ENCODE assay signal across 8 cellular contexts in genomic region chr7:32905175-32905662, GRCh38. TPM values are rescaled to one million over a fixed set of nuclear protein-coding genes. Genes with fewer than 3 reads are reported as not detected.
A peak's percentile ranks its signal among the peaks of the same experiment; 100 is the strongest.
DNase-seq lines count a peak whose midpoint lies in the region; ATAC-seq and TF ChIP-seq lines count a peak whose summit lies in the region.

No MANE protein-coding gene starts in this region.

- peak overlapping the region; percentile 48 to 74 (median 54) for H3K4me3 Mint-ChIP-seq in naive B cell
- H3K4me3 Mint-ChIP-seq in stimulated activated effector memory CD8-positive, alpha-beta T cell treated with anti-CD3 and anti-CD28 coated beads, Interleukin-12 subunit alpha, Interleukin-12 subunit beta, amount 100 ng/mL, for 72 hours, result peak overlapping the region; percentile 67

- peak; percentile 82 for DNase-seq in SIG-M5 treated with dmso at 0.1 percent for 504 hours (lab: John Stamatoyannopoulos, UW; ENCODE audit: unreplicated experiment)
- no peak for DNase-seq in SIG-M5 (lab: John Stamatoyannopoulos, UW)
- peak; percentile 4 for DNase-seq in NCI-H524 treated with DMSO at 0.1 percent for 48 hours (lab: John Stamatoyannopoulos, UW)
- DNase-seq in activated CD8-positive, alpha-beta memory T cell treated with anti-CD3 and anti-CD28 coated beads, Interleukin-2, amount 50 U/mL, for 24 hours (ENCODE audit: extremely low read depth), result peak; percentile 31
- peak; percentile 37 for DNase-seq in epithelial cell of esophagus (ENCODE audit: low read depth)
- DNase-seq in naive B cell, result peak; percentile 38
- DNase-seq in stimulated activated effector memory CD8-positive, alpha-beta T cell treated with anti-CD3 and anti-CD28 coated beads, Interleukin-12 subunit alpha, Interleukin-12 subunit beta, amount 100 ng/mL, for 72 hours (ENCODE audit: low spot score in 2 of 2), result peak; percentile 51 to 86
- DNase-seq in OCI-LY7 (ENCODE audit: low spot score), result no peak

- intact Hi-C loops in OCI-LY7 (cut with micrococcal nuclease; ENCODE audit: unreplicated experiment), result no loop called here

- TF ChIP-seq CTCF in epithelial cell of esophagus (IDR thresholded peaks at IDR 0.05; ENCODE audit: insufficient read depth, low read depth, low read length, missing control alignments), result no peak
- TF ChIP-seq CTCF in OCI-LY7 (conservative IDR thresholded peaks at IDR 0.05; ENCODE audit: low read length), result no peak

- H3K4me1 ChIP-seq in OCI-LY7 (ENCODE audit: insufficient read depth, low read length, poor library complexity, severe bottlenecking), result no peaks in the 10 kb centered on the region

- H3K9me3 Mint-ChIP-seq in naive B cell, result no peaks in the 10 kb centered on the region
- H3K9me3 Mint-ChIP-seq in stimulated activated effector memory CD8-positive, alpha-beta T cell treated with anti-CD3 and anti-CD28 coated beads, Interleukin-12 subunit alpha, Interleukin-12 subunit beta, amount 100 ng/mL, for 72 hours, result no peaks in the 10 kb centered on the region

- no TSS peak for BruUV-seq in OCI-LY7 (replicated peaks; lab: Mats Ljungman, UMichigan)

- CTCF ChIA-PET in OCI-LY7 (lab: Charles Lee; ENCODE audit: unreplicated experiment), result no interaction called here

- H3K27ac ChIP-seq in OCI-LY7 (ENCODE audit: low read depth, low read length, poor library complexity, severe bottlenecking), result no peak overlapping the region

- H3K27me3 Mint-ChIP-seq in naive B cell, result peaks cover 0 to 7% (median 4%) of the 10 kb centered on the region in 3 donors

- POLR2A ChIA-PET in OCI-LY7 (lab: Charles Lee), result no interaction called here

- no peaks in the 10 kb centered on the region for H3K36me3 Mint-ChIP-seq in naive B cell
- H3K36me3 Mint-ChIP-seq in stimulated activated effector memory CD8-positive, alpha-beta T cell treated with anti-CD3 and anti-CD28 coated beads, Interleukin-12 subunit alpha, Interleukin-12 subunit beta, amount 100 ng/mL, for 72 hours, result peaks cover 10% of the 10 kb centered on the region

- no peaks in the 10 kb centered on the region for H3K79me2 ChIP-seq in OCI-LY7 (ENCODE audit: insufficient read depth, low read depth, low read length)

- no peak overlapping the region for H2AFZ ChIP-seq in OCI-LY7 (ENCODE audit: low read length)

- ATAC-seq in naive B cell (ENCODE audit: low read depth in 2 of 2), result peak; percentile 78 to 79
- peak; percentile 94 for ATAC-seq in stimulated activated effector memory CD8-positive, alpha-beta T cell treated with anti-CD3 and anti-CD28 coated beads, Interleukin-12 subunit alpha, Interleukin-12 subunit beta, amount 100 ng/mL, for 72 hours

- H3K4me3 ChIP-seq in epithelial cell of esophagus (ENCODE audit: low read length), result peak overlapping the region; percentile 46
- no peak overlapping the region for H3K4me3 ChIP-seq in OCI-LY7 (ENCODE audit: low read depth, low read length, poor library complexity, severe bottlenecking)

- H3K36me3 ChIP-seq in OCI-LY7 (ENCODE audit: insufficient read depth, low read length), result no peaks in the 10 kb centered on the region

- H3K9me3 ChIP-seq in OCI-LY7 (ENCODE audit: low read length), result no peaks in the 10 kb centered on the region

- H3K4me1 Mint-ChIP-seq in naive B cell, result peaks cover 0 to 7% (median 0%) of the 10 kb centered on the region in 3 donors
- H3K4me1 Mint-ChIP-seq in stimulated activated effector memory CD8-positive, alpha-beta T cell treated with anti-CD3 and anti-CD28 coated beads, Interleukin-12 subunit alpha, Interleukin-12 subunit beta, amount 100 ng/mL, for 72 hours, result no peaks in the 10 kb centered on the region

- no peaks in the 10 kb centered on the region for H3K9me2 ChIP-seq in OCI-LY7 (ENCODE audit: insufficient read depth, low read length)

- H4K20me1 ChIP-seq in OCI-LY7 (ENCODE audit: insufficient read depth, low read length), result no peaks in the 10 kb centered on the region

- no peak overlapping the region for H3K4me2 ChIP-seq in OCI-LY7 (ENCODE audit: low read length)

- peak overlapping the region in 4 of 6 donors; percentile 18 to 78 (median 47) for H3K27ac Mint-ChIP-seq in naive B cell
- peak overlapping the region; percentile 94 for H3K27ac Mint-ChIP-seq in stimulated activated effector memory CD8-positive, alpha-beta T cell treated with anti-CD3 and anti-CD28 coated beads, Interleukin-12 subunit alpha, Interleukin-12 subunit beta, amount 100 ng/mL, for 72 hours

RNA-seq across cellular contexts. Expression of gene KBTBD2, which starts 13.7 kb away (rescaled TPM):
- 100 to 1,000 TPM in 1 of 6 donors, 10 to 100 TPM in 5; 29.8 to 112 (median 53.0) TPM for polyA plus RNA-seq in naive B cell (ENCODE audit: low read depth in 6 of 6)
- total RNA-seq in OCI-LY7 (2014; rRNA removed; shearing (Covaris generic)), result 35.0 and 35.9 TPM in 2 replicates
- total RNA-seq in OCI-LY7 (2022), result 34.5 and 40.8 TPM in 2 replicates

RNA-seq across cellular contexts. Expression of gene FKBP9, which starts 52.0 kb away (rescaled TPM):
- under 1 TPM in 5 of 6 donors, not detected in 1; 0.44 to 1.00 (median 0.71) TPM for polyA plus RNA-seq in naive B cell (ENCODE audit: low read depth in 6 of 6)
- 0.73 TPM in 1 of 2 replicates, not detected in the other for total RNA-seq in OCI-LY7 (2014; rRNA removed; shearing (Covaris generic))
- total RNA-seq in OCI-LY7 (2022), result 1.1 TPM in 1 of 2 replicates, not detected in the other

Comparison
In these comparisons a context has a peak if more than half of its experiments do, and no peak if none do; other contexts are left out.
1. DNase-seq: peak in SIG-M5 treated with dmso at 0.1 percent for 504 hours (single experiment), NCI-H524 treated with DMSO at 0.1 percent for 48 hours (single experiment), activated CD8-positive, alpha-beta memory T cell treated with anti-CD3 and anti-CD28 coated beads, Interleukin-2, amount 50 U/mL, for 24 hours (single experiment), epithelial cell of esophagus (single experiment), naive B cell (single experiment) and stimulated activated effector memory CD8-positive, alpha-beta T cell treated with anti-CD3 and anti-CD28 coated beads, Interleukin-12 subunit alpha, Interleukin-12 subunit beta, amount 100 ng/mL, for 72 hours (2 of 2); none in SIG-M5 (single experiment) and OCI-LY7 (single experiment).